8 cellular contexts compared by ENCODE assay signal in genomic region chr6:159106627-159107241, GRCh38.
DNase-seq lines count a peak whose midpoint lies in the region; ATAC-seq and TF ChIP-seq lines count a peak whose summit lies in the region.

No MANE protein-coding gene starts in this region.

- no peak for TF ChIP-seq POLR2A in heart left ventricle (IDR thresholded peaks at IDR 0.05)

- H3K27me3 Mint-ChIP-seq in Caco-2 (ENCODE audit: insufficient read depth, unreplicated experiment), result no peaks in the 10 kb centered on the region

- peaks cover 5% of the 10 kb centered on the region for H3K4me1 Mint-ChIP-seq in Caco-2 (ENCODE audit: low read depth, unreplicated experiment)

- DNase-seq in Caco-2 (peak; percentile 74 to 80), SIG-M5 (lab: John Stamatoyannopoulos, UW) (peak; percentile 38), heart left ventricle (peak; percentile 62 to 82 (median 68)), sciatic nerve (ENCODE audit: low spot score) (peak; percentile 78), T1000 (lab: John Stamatoyannopoulos, UW) (no peak)
- peak; percentile 89 for DNase-seq in activated gamma-delta T cell treated with anti-CD3 and anti-CD28 coated beads, Interleukin-2, amount 50 U/mL, for 16 hours (ENCODE audit: low read depth)

- H3K4me1 ChIP-seq in Caco-2, result 0 out of 2 replicates have a peak, but pooled peaks cover 4% of the 10 kb centered on the region
- H3K4me1 ChIP-seq in heart left ventricle, result peaks cover 0 to 53% (median 7%) of the 10 kb centered on the region in 12 donors

- H3K4me3 ChIP-seq in Caco-2 (ENCODE audit: low read depth, low read length), result no peak overlapping the region
- peak overlapping the region in 5 of 12 donors; percentile 3 to 42 (median 27) for H3K4me3 ChIP-seq in heart left ventricle

- H3K36me3 Mint-ChIP-seq in Caco-2 (ENCODE audit: insufficient read depth, unreplicated experiment), result no peaks in the 10 kb centered on the region

- intact Hi-C loops in Caco-2 (cut with micrococcal nuclease; ENCODE audit: unreplicated experiment) (no loop called here), heart left ventricle (cut with DNase I) (loop anchor here in 6 of 10 donors (5.0 to 10.0 kb wide), 7 partner anchors 62 to 402 kb away; partner anchors contain the start of genes RSPH3 (in 2 of the 6) and TAGAP (in 2 of the 6)), sciatic nerve (cut with DNase I) (no loop called here)

- CTCF ChIA-PET in Caco-2 (lab: Charles Lee), result interaction anchor here (0.6 to 1.4 kb wide), 4 partner anchors 25 to 98 kb away, joined by 3 to 15 read pairs (median 4); no protein-coding TSS in a partner anchor

- BruUV-seq in Caco-2 (replicated peaks; lab: Mats Ljungman, UMichigan), result no TSS peak

- WGBS in heart left ventricle, 4 donors, result 29 to 49% (median 37%) methylated on average over 7 of the region's 7 CpGs

- TF ChIP-seq CTCF in Caco-2 (IDR thresholded peaks at IDR 0.05; ENCODE audit: insufficient read depth in 1 of 2, low read depth in 1 of 2, low read length in 1 of 2, severe bottlenecking in 1 of 2, unreplicated experiment in 1 of 2), result no peak
- no peak for TF ChIP-seq CTCF in heart left ventricle (IDR thresholded peaks at IDR 0.05)

- H3K4me3 Mint-ChIP-seq in Caco-2 (ENCODE audit: unreplicated experiment), result no peak overlapping the region

- peak overlapping the region in 1 of 12 donors; percentile 85 for H3K27ac ChIP-seq in heart left ventricle

- no peaks in the 10 kb centered on the region for H3K9me3 Mint-ChIP-seq in Caco-2 (ENCODE audit: unreplicated experiment)

- H3K27ac Mint-ChIP-seq in Caco-2 (ENCODE audit: unreplicated experiment), result no peak overlapping the region

- POLR2A ChIA-PET in Caco-2 (lab: Charles Lee), result no interaction called here

- H3K9me3 ChIP-seq in Caco-2, result no peaks in the 10 kb centered on the region
- no peaks in the 10 kb centered on the region for H3K9me3 ChIP-seq in heart left ventricle

- H3K36me3 ChIP-seq in Caco-2 (ENCODE audit: control insufficient read depth, insufficient read depth, low read length), result no peaks in the 10 kb centered on the region
- no peaks in the 10 kb centered on the region for H3K36me3 ChIP-seq in heart left ventricle

- H3K27me3 ChIP-seq in Caco-2 (replicated peaks; ENCODE audit: control insufficient read depth, insufficient read depth, low read length) (no peaks in the 10 kb centered on the region; the same call in none of the 2 replicates), heart left ventricle (peaks cover 0 to 9% (median 0%) of the 10 kb centered on the region in 9 donors)

- ATAC-seq in GM19463 (IDR thresholded peaks at IDR 0.05; ENCODE audit: unreplicated experiment), result peak; percentile 87
- ATAC-seq in HG03571 (IDR thresholded peaks at IDR 0.05; ENCODE audit: unreplicated experiment), result peak; percentile 80
- peak; percentile 40 to 78 (median 77) for ATAC-seq in heart left ventricle
- peak; percentile 60 for ATAC-seq in sciatic nerve

Comparison
In these comparisons a context has a peak if more than half of its experiments do, and no peak if none do; other contexts are left out.
1. intact Hi-C loops: an anchor here in heart left ventricle (5.0 to 10.0 kb wide); none called in Caco-2 and sciatic nerve.